ENCODE assay signal across 2 cellular contexts in genomic region chr2:178707471-178707870, GRCh38.
TF ChIP-seq lines count a peak whose summit lies in the region.

No MANE protein-coding gene starts in this region.

TF ChIP-seq in SK-N-SH, 30 proteins besides CTCF, POLR2A, EP300 and RAD21 (continued from another document):
- TF ChIP-seq USF1 (IDR thresholded peaks at IDR 0.05; ENCODE audit: borderline replicate concordance, low read depth) (no peak), JUND (IDR thresholded peaks at IDR 0.05) (no peak)

TF ChIP-seq in SK-N-SH treated with all-trans-retinoic acid at 6 μM for 48 hours, 23 proteins besides CTCF, POLR2A, EP300 and RAD21 (continued from another document):
- no peak for TF ChIP-seq POU6F1 (CRISPR knock-in tag; IDR thresholded peaks at IDR 0.05; ENCODE audit: borderline replicate concordance, low read depth)
- TF ChIP-seq, protein P1, sequence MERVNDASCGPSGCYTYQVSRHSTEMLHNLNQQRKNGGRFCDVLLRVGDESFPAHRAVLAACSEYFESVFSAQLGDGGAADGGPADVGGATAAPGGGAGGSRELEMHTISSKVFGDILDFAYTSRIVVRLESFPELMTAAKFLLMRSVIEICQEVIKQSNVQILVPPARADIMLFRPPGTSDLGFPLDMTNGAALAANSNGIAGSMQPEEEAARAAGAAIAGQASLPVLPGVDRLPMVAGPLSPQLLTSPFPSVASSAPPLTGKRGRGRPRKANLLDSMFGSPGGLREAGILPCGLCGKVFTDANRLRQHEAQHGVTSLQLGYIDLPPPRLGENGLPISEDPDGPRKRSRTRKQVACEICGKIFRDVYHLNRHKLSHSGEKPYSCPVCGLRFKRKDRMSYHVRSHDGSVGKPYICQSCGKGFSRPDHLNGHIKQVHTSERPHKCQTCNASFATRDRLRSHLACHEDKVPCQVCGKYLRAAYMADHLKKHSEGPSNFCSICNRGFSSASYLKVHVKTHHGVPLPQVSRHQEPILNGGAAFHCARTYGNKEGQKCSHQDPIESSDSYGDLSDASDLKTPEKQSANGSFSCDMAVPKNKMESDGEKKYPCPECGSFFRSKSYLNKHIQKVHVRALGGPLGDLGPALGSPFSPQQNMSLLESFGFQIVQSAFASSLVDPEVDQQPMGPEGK (CRISPR knock-in tag; IDR thresholded peaks at IDR 0.05; ENCODE audit: borderline replicate concordance) = no peak
- no peak for TF ChIP-seq TCF4 (CRISPR knock-in tag; IDR thresholded peaks at IDR 0.05; ENCODE audit: borderline replicate concordance)
- TF ChIP-seq ISL1 (CRISPR knock-in tag; IDR thresholded peaks at IDR 0.05) = no peak
- TF ChIP-seq ZNF70 (CRISPR knock-in tag; IDR thresholded peaks at IDR 0.05) = no peak
- no peak for TF ChIP-seq PPARA (CRISPR knock-in tag; IDR thresholded peaks at IDR 0.05; ENCODE audit: borderline replicate concordance)
- no peak for TF ChIP-seq CREB5 (CRISPR knock-in tag; IDR thresholded peaks at IDR 0.05; ENCODE audit: low read depth)
